In the genomic region with DNA sequence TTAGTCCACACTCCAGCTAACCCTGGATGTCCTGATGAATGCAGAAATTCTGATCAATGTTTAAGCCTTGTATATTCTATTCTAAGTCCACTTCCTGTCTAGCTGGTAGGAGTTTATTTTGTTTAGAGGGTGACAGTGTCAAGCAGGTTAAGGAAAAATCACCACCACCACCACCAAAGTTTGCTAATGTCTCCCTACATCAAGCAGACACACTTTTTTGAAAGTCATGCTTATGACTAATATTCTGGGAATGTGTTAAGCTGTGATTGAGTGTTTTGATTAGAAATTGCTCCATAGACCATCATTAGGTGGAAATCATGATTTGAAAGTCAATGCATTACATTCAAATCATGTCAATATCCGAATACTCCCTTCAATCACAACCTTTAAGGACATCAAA, we compare ENCODE assay signal across 17 cellular contexts.
DNase-seq lines count a peak whose midpoint lies in the region; FAIRE-seq and TF ChIP-seq lines count a peak whose summit lies in the region.
"Had no signal": no experiment of that assay in that cellular context is flagged by ENCODE, and none has a peak within 500 bp of the region (broad histone marks: within the 10 kb centered on the region; RNA-seq: fewer than 3 reads in every experiment).

No MANE protein-coding gene starts in this region.

- in situ Hi-C loops in mammary epithelial cell (cut with MboI; ENCODE audit: low sequenced_read_pairs in 2 of 2): no loop called here

- H3K27me3 ChIP-seq in mammary epithelial cell (ENCODE audit: insufficient read depth, low read length) (no peaks in the 10 kb centered on the region), bronchial epithelial cell (ENCODE audit: control insufficient read depth, insufficient read depth, low read length) (no peaks in the 10 kb centered on the region), esophagus muscularis mucosa (no peaks in the 10 kb centered on the region)
- H3K27me3 ChIP-seq: BLaER1 had no signal

- POLR2A ChIA-PET in MCF 10A (lab: Yijun Ruan, JAX): interaction anchor here (0.7 kb wide), 1 partner anchor 34 kb away, joined by 4 read pairs; no protein-coding TSS in a partner anchor

- no peaks in the 10 kb centered on the region for H3K4me1 ChIP-seq in mammary epithelial cell (ENCODE audit: insufficient read depth, low read length)
- no peaks in the 10 kb centered on the region for H3K4me1 ChIP-seq in esophagus muscularis mucosa
- H3K4me1 ChIP-seq: BLaER1, Caco-2 had no signal

- no peaks in the 10 kb centered on the region for H4K20me1 ChIP-seq in mammary epithelial cell (ENCODE audit: insufficient read depth, low read length)
- H4K20me1 ChIP-seq: BLaER1 had no signal

- no peak for TF ChIP-seq EP300 in esophagus muscularis mucosa (IDR thresholded peaks at IDR 0.05)

- no peak for FAIRE-seq in bronchial epithelial cell (lab: Jason Lieb, UNC)
- FAIRE-seq: GM12891 had no signal

- H3K27ac Mint-ChIP-seq in MCF 10A (ENCODE audit: low read depth, unreplicated experiment): no peak overlapping the region
- H3K27ac Mint-ChIP-seq: CD8-positive, alpha-beta memory T cell; HFFc6 had no signal

- H3K36me3 Mint-ChIP-seq in MCF 10A (ENCODE audit: insufficient read depth, unreplicated experiment): no peaks in the 10 kb centered on the region
- H3K36me3 Mint-ChIP-seq: CD8-positive, alpha-beta memory T cell had no signal

- no peak overlapping the region for H3K9ac ChIP-seq in mammary epithelial cell (ENCODE audit: insufficient read depth, low read length)
- H3K9ac ChIP-seq: BLaER1 had no signal

- H3K4me2 ChIP-seq in mammary epithelial cell (ENCODE audit: insufficient read depth, low read depth, low read length): no peak overlapping the region
- H3K4me2 ChIP-seq: BLaER1 had no signal

- BruUV-seq in MCF 10A (replicated peaks; lab: Mats Ljungman, UMichigan) (no TSS peak), mammary epithelial cell (replicated peaks; lab: Mats Ljungman, UMichigan) (no TSS peak)

- dilution Hi-C loops in mammary epithelial cell (cut with HindIII; ENCODE audit: low sequenced_read_pairs): no loop called here

- DNase-seq in MCF 10A (ENCODE audit: unreplicated experiment) (peak; percentile 41), mammary epithelial cell (no peak), bronchial epithelial cell (ENCODE audit: low read depth) (peak; percentile 6), kidney tubule cell (ENCODE audit: low spot score) (peak; percentile 4), NCI-H2171 (lab: John Stamatoyannopoulos, UW) (no peak), GM10266 (ENCODE audit: extremely low spot score) (no peak), activated T-cell treated with anti-CD3 and anti-CD28 coated beads for 4 hours (no peak), esophagus muscularis mucosa (ENCODE audit: extremely low spot score) (no peak)
- DNase-seq: AML-193; Caco-2; CD8-positive, alpha-beta memory T cell; DMS 273 treated with DMSO at 0.1 percent for 48 hours; HCEC 1CT; HFFc6 had no signal

- H3K9me3 ChIP-seq in mammary epithelial cell (replicated peaks; ENCODE audit: insufficient read depth, low read length): no peaks in the 10 kb centered on the region
- H3K9me3 ChIP-seq in esophagus muscularis mucosa: no peaks in the 10 kb centered on the region
- H3K9me3 ChIP-seq: BLaER1, Caco-2 had no signal

- H3K36me3 ChIP-seq in mammary epithelial cell (ENCODE audit: insufficient read depth, low read length) (no peaks in the 10 kb centered on the region), bronchial epithelial cell (ENCODE audit: control insufficient read depth, insufficient read depth, low read length) (no peaks in the 10 kb centered on the region), esophagus muscularis mucosa (no peaks in the 10 kb centered on the region)
- H3K36me3 ChIP-seq: BLaER1 had no signal

- TF ChIP-seq POLR2A in esophagus muscularis mucosa (IDR thresholded peaks at IDR 0.05; ENCODE audit: low read depth): no peak

- H3K9me3 Mint-ChIP-seq in MCF 10A (ENCODE audit: unreplicated experiment): no peaks in the 10 kb centered on the region

- no peak overlapping the region for H2AFZ ChIP-seq in mammary epithelial cell (ENCODE audit: low read depth, low read length)

- no peak overlapping the region for H3K4me3 Mint-ChIP-seq in MCF 10A (ENCODE audit: unreplicated experiment)
- H3K4me3 Mint-ChIP-seq: CD8-positive, alpha-beta memory T cell; HFFc6 had no signal

- H3K4me3 ChIP-seq in mammary epithelial cell (replicated peaks in 1 of 3; ENCODE audit: insufficient read depth in 1 of 3, low read depth in 2 of 3, low read length in 3 of 3) (no peak overlapping the region), bronchial epithelial cell (ENCODE audit: low read depth, low read length) (no peak overlapping the region), esophagus muscularis mucosa (no peak overlapping the region)
- H3K4me3 ChIP-seq: BLaER1 had no signal

- no peak for TF ChIP-seq CTCF in MCF 10A (IDR thresholded peaks at IDR 0.05; ENCODE audit: unreplicated experiment)
- TF ChIP-seq CTCF in mammary epithelial cell (conservative IDR thresholded peaks at IDR 0.05 in 1 of 2, IDR thresholded peaks at IDR 0.05 in 1 of 2; ENCODE audit: extremely low read depth in 1 of 2, insufficient read depth in 1 of 2, low read depth in 1 of 2, low read length in 2 of 2): no peak
- TF ChIP-seq CTCF in bronchial epithelial cell (IDR thresholded peaks at IDR 0.05; ENCODE audit: insufficient read depth, low read length, severe bottlenecking): no peak
- no peak for TF ChIP-seq CTCF in GM10266 (IDR thresholded peaks at IDR 0.05; ENCODE audit: control insufficient read depth, insufficient read depth, low read depth, missing control alignments)
- no peak for TF ChIP-seq CTCF in esophagus muscularis mucosa (IDR thresholded peaks at IDR 0.05)

- WGBS in mammary epithelial cell (ENCODE audit: low coverage, missing lambda C conversion rate): 67% methylated on average over 1 of the region's 1 CpG
- 93% methylated on average over 1 of the region's 1 CpG for WGBS in esophagus muscularis mucosa

- no peak overlapping the region for H3K27ac ChIP-seq in mammary epithelial cell (ENCODE audit: insufficient read depth, low read depth, low read length)
- H3K27ac ChIP-seq in esophagus muscularis mucosa (replicated peaks in 1 of 4): no peak overlapping the region
- H3K27ac ChIP-seq: 22Rv1, BLaER1 had no signal

- intact Hi-C loops in MCF 10A (cut with micrococcal nuclease): no loop called here
- intact Hi-C loops in mammary epithelial cell (cut with micrococcal nuclease): no loop called here
- intact Hi-C loops in esophagus muscularis mucosa (cut with DNase I): no loop called here

- H3K79me2 ChIP-seq in mammary epithelial cell (ENCODE audit: insufficient read depth, low read length): no peaks in the 10 kb centered on the region

- CTCF ChIA-PET in MCF 10A (lab: Yijun Ruan, JAX) (no interaction called here), mammary epithelial cell (lab: Charles Lee; ENCODE audit: low non-redundant PET) (no interaction called here)

- no peaks in the 10 kb centered on the region for H3K27me3 Mint-ChIP-seq in MCF 10A (ENCODE audit: insufficient read depth, unreplicated experiment)
- H3K27me3 Mint-ChIP-seq: CD8-positive, alpha-beta memory T cell had no signal

- peaks cover 13% of the 10 kb centered on the region for H3K4me1 Mint-ChIP-seq in MCF 10A (ENCODE audit: insufficient read depth, unreplicated experiment)
- H3K4me1 Mint-ChIP-seq: CD8-positive, alpha-beta memory T cell had no signal

Comparison
In these comparisons a context has a peak if more than half of its experiments do, and no peak if none do; other contexts are left out.
1. DNase-seq: peak in MCF 10A (single experiment), bronchial epithelial cell (single experiment) and kidney tubule cell (single experiment); none in mammary epithelial cell (single experiment), NCI-H2171 (single experiment), GM10266 (single experiment), activated T-cell treated with anti-CD3 and anti-CD28 coated beads for 4 hours (single experiment) and esophagus muscularis mucosa (single experiment).